Comparison of ENCODE assay signal across 9 cellular contexts in genomic region chr14:69666698-69667211, GRCh38. TPM values are rescaled to one million over a fixed set of nuclear protein-coding genes. Genes with fewer than 3 reads are reported as not detected.
A peak's percentile ranks its signal among the peaks of the same experiment; 100 is the strongest.
DNase-seq lines count a peak whose midpoint lies in the region; ATAC-seq, FAIRE-seq and TF ChIP-seq lines count a peak whose summit lies in the region.
"Had no signal": no experiment of that assay in that cellular context is flagged by ENCODE, and none has a peak within 500 bp of the region (broad histone marks: within the 10 kb centered on the region; RNA-seq: fewer than 3 reads in every experiment).

No MANE protein-coding gene starts in this region.

- H3K4me2 ChIP-seq in astrocyte (ENCODE audit: low read length): peak overlapping the region; percentile 25

- H3K36me3 ChIP-seq in heart left ventricle (peaks cover 0 to 9% (median 0%) of the 10 kb centered on the region in 9 donors), astrocyte (ENCODE audit: insufficient read depth, low read length) (no peaks in the 10 kb centered on the region), mucosa of rectum (ENCODE audit: control insufficient read depth in 2 of 2, insufficient read depth in 2 of 2, low read length in 2 of 2) (peaks cover 0 to 4% of the 10 kb centered on the region in 2 donors), vagina (no peaks in the 10 kb centered on the region)

- intact Hi-C loops in heart left ventricle (cut with DNase I): loop anchor here in 4 of 10 donors (5.0 to 10.0 kb wide), 3 partner anchors 48 to 54 kb away; partner anchors contain the start of gene SUSD6 (in 3 of the 4)
- intact Hi-C loops in cardiac septum (cut with DNase I): loop anchor here (10.0 kb wide), 1 partner anchor 48 kb away; no protein-coding TSS in a partner anchor
- intact Hi-C loops in vagina (cut with DNase I): loop anchor here (10.0 kb wide), 1 partner anchor 48 kb away; no protein-coding TSS in a partner anchor

- H3K9me3 ChIP-seq in heart left ventricle: no peaks in the 10 kb centered on the region
- no peaks in the 10 kb centered on the region for H3K9me3 ChIP-seq in astrocyte (ENCODE audit: insufficient read depth, low read depth, low read length)
- no peaks in the 10 kb centered on the region for H3K9me3 ChIP-seq in mucosa of rectum (ENCODE audit: control insufficient read depth in 2 of 2, low read length in 2 of 2)
- H3K9me3 ChIP-seq in vagina: no peaks in the 10 kb centered on the region

- H3K27me3 ChIP-seq in heart left ventricle (no peaks in the 10 kb centered on the region), astrocyte (ENCODE audit: insufficient read depth, low read length) (no peaks in the 10 kb centered on the region), mucosa of rectum (ENCODE audit: control insufficient read depth in 2 of 2, insufficient read depth in 2 of 2, low read length in 2 of 2) (no peaks in the 10 kb centered on the region), vagina (no peaks in the 10 kb centered on the region)

- peak overlapping the region; percentile 7 for H3K4me3 Mint-ChIP-seq in astrocyte (ENCODE audit: unreplicated experiment)

- H3K79me2 ChIP-seq in astrocyte (ENCODE audit: insufficient read depth, low read length): peaks cover 58% of the 10 kb centered on the region

- H3K4me1 Mint-ChIP-seq in astrocyte (ENCODE audit: low read depth, unreplicated experiment): peaks cover 27% of the 10 kb centered on the region

- H3K27ac ChIP-seq in heart left ventricle: peak overlapping the region in 11 of 12 donors; percentile 15 to 68 (median 57)
- no peak overlapping the region for H3K27ac ChIP-seq in astrocyte (ENCODE audit: low read depth, low read length)
- H3K27ac ChIP-seq in mucosa of rectum (ENCODE audit: low read depth in 2 of 2, low read length in 2 of 2): peak overlapping the region; percentile 13 to 14
- peak overlapping the region; percentile 17 for H3K27ac ChIP-seq in vagina

- no peak for TF ChIP-seq POLR2A in heart left ventricle (IDR thresholded peaks at IDR 0.05)
- TF ChIP-seq POLR2A in vagina (IDR thresholded peaks at IDR 0.05): no peak
- TF ChIP-seq POLR2A in erythroblast (IDR thresholded peaks at IDR 0.05; ENCODE audit: low read length): no peak

- H3K27me3 Mint-ChIP-seq in astrocyte (ENCODE audit: low read depth, unreplicated experiment): no peaks in the 10 kb centered on the region

- no peaks in the 10 kb centered on the region for H3K9me3 Mint-ChIP-seq in astrocyte (ENCODE audit: unreplicated experiment)

- no peak for TF ChIP-seq CTCF in heart left ventricle (IDR thresholded peaks at IDR 0.05)
- TF ChIP-seq CTCF in astrocyte (IDR thresholded peaks at IDR 0.05; ENCODE audit: insufficient read depth, low read depth, low read length): no peak
- no peak for TF ChIP-seq CTCF in vagina (IDR thresholded peaks at IDR 0.05)

- peak in 1 of 5 donors; percentile 40 for DNase-seq in heart left ventricle
- DNase-seq in cardiac septum (ENCODE audit: low spot score): no peak
- DNase-seq in astrocyte (ENCODE audit: low read depth): peak; percentile 82
- no peak for DNase-seq in vagina (ENCODE audit: extremely low spot score in 2 of 2)
- DNase-seq in erythroblast (lab: John Stamatoyannopoulos, UW): no peak
- DNase-seq in Kasumi-1 (lab: John Stamatoyannopoulos, UW): no peak
- DNase-seq: DMS 273 treated with DMSO at 0.1 percent for 48 hours had no signal

- WGBS in heart left ventricle, 4 donors: 41 to 67% (median 52%) methylated on average over 2 of the region's 2 CpGs

- no peak for FAIRE-seq in astrocyte (lab: Jason Lieb, UNC)

- ATAC-seq in heart left ventricle: peak in 2 of 4 donors; percentile 23 to 33
- ATAC-seq in HG03097 (IDR thresholded peaks at IDR 0.05; ENCODE audit: low FRiP score, unreplicated experiment): no peak

- no peak overlapping the region for H2AFZ ChIP-seq in astrocyte (ENCODE audit: low read depth, low read length)

- H3K4me3 ChIP-seq in heart left ventricle (no peak overlapping the region), astrocyte (ENCODE audit: insufficient read depth, low read depth, low read length) (no peak overlapping the region), mucosa of rectum (ENCODE audit: low read length in 2 of 2) (no peak overlapping the region), vagina (no peak overlapping the region)

- H3K9ac ChIP-seq in astrocyte (ENCODE audit: low read length): peak overlapping the region; percentile 13
- no peak overlapping the region for H3K9ac ChIP-seq in mucosa of rectum (ENCODE audit: low read depth in 1 of 2, low read length in 2 of 2)

- peaks cover 42 to 100% (median 79%) of the 10 kb centered on the region in 12 donors for H3K4me1 ChIP-seq in heart left ventricle
- H3K4me1 ChIP-seq in astrocyte (ENCODE audit: insufficient read depth, low read length): peaks cover 11% of the 10 kb centered on the region
- H3K4me1 ChIP-seq in mucosa of rectum (ENCODE audit: control insufficient read depth in 2 of 2, insufficient read depth in 2 of 2, low read length in 2 of 2): peaks cover 9 to 22% of the 10 kb centered on the region in 2 donors
- peaks cover 72% of the 10 kb centered on the region for H3K4me1 ChIP-seq in vagina

- H3K36me3 Mint-ChIP-seq in astrocyte (ENCODE audit: low read depth, unreplicated experiment): peaks cover 13% of the 10 kb centered on the region

- H4K20me1 ChIP-seq in astrocyte (ENCODE audit: insufficient read depth, low read length): peaks cover 85% of the 10 kb centered on the region

- peak overlapping the region; percentile 20 for H3K27ac Mint-ChIP-seq in astrocyte (ENCODE audit: unreplicated experiment)

RNA-seq across cellular contexts. Expression of gene SUSD6, which starts 55.4 kb away (rescaled TPM):
- total RNA-seq in heart left ventricle (10 to 100 TPM; 17.8 to 49.2 (median 24.8) TPM), cardiac septum (26.9 TPM), astrocyte (25.6 and 30.6 TPM in 2 replicates), vagina (36.6 TPM)
- polyA plus RNA-seq in heart left ventricle: 10 to 100 TPM in 1 of 2 donors, 1 to 10 TPM in 1; 5.8 to 18.7 TPM
